ENCODE assay signal across 1 cellular context in the genomic region with DNA sequence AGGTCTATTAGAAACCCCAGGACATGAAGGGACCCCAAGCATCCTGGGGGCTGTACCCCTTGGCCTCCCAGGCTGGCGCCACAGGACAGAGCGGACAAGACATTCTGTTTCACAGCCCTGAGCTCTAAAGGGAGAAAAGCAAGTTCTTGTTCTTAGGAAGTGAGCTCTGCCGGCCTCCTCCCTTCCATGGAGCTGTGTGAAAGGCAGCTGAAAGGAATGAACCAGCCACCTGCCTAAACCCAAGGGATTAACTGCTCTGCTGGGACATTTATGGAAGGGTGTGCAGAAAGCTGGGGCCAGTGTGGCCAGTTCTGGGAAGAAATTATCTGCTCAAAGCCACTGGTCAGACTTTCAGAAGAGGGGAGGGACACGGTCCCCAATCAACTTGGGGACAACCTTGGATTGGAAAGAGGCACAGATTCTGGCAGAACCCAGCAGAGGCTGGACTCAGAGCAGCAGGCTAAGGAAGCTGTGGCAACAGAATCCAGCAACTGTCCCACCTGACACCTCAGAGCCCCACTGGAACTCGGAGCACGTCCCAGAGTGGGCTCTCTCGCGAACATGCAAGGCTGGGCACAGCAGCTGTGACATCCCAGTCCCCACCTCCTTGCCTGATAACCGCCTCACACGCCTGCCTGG.
A peak's percentile ranks its signal among the peaks of the same experiment; 100 is the strongest.
TF ChIP-seq lines count a peak whose summit lies in the region.

No MANE protein-coding gene starts in this region.

TF ChIP-seq in GM12878, 131 proteins besides CTCF, POLR2A, EP300 and RAD21:
- TF ChIP-seq TCF7 (IDR thresholded peaks at IDR 0.05; ENCODE audit: borderline replicate concordance) (no peak), SIN3A (IDR thresholded peaks at IDR 0.05; ENCODE audit: low read depth, low read length) (0 out of 2 replicates have a peak, but pooled peaks have one; percentile 4)
- TF ChIP-seq, protein P1, sequence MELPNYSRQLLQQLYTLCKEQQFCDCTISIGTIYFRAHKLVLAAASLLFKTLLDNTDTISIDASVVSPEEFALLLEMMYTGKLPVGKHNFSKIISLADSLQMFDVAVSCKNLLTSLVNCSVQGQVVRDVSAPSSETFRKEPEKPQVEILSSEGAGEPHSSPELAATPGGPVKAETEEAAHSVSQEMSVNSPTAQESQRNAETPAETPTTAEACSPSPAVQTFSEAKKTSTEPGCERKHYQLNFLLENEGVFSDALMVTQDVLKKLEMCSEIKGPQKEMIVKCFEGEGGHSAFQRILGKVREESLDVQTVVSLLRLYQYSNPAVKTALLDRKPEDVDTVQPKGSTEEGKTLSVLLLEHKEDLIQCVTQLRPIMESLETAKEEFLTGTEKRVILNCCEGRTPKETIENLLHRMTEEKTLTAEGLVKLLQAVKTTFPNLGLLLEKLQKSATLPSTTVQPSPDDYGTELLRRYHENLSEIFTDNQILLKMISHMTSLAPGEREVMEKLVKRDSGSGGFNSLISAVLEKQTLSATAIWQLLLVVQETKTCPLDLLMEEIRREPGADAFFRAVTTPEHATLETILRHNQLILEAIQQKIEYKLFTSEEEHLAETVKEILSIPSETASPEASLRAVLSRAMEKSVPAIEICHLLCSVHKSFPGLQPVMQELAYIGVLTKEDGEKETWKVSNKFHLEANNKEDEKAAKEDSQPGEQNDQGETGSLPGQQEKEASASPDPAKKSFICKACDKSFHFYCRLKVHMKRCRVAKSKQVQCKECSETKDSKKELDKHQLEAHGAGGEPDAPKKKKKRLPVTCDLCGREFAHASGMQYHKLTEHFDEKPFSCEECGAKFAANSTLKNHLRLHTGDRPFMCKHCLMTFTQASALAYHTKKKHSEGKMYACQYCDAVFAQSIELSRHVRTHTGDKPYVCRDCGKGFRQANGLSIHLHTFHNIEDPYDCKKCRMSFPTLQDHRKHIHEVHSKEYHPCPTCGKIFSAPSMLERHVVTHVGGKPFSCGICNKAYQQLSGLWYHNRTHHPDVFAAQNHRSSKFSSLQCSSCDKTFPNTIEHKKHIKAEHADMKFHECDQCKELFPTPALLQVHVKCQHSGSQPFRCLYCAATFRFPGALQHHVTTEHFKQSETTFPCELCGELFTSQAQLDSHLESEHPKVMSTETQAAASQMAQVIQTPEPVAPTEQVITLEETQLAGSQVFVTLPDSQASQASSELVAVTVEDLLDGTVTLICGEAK (IDR thresholded peaks at IDR 0.05; ENCODE audit: borderline replicate concordance) = 0 out of 2 replicates have a peak, but pooled peaks have one; percentile 7
